ENCODE assay signal across 7 cellular contexts in the genomic region with DNA sequence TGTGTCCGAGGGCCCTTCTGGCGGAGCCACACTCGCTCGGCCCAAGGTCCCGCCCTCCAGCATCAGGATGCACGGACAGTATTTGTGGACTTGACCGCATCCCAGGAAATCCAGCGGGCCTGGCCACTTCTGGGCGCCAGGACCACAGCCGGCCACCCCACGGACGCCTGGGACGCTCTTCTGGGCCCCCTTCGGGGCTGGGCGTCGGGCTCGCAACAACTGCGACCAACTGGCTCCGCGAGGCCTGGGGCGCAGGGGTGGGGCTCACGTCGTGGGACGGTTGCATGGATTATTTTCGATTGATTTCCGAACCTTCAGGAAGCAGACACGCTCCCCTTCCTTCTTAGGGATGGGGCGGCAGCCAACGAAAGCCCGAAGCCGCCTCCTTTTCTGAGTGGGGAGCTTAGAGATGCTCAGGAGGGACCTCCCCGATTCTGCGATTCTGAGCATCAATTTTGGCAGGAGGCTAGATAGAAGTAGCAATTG. TPM values are rescaled to one million over a fixed set of nuclear protein-coding genes. Genes with fewer than 3 reads are reported as not detected.
DNase-seq lines count a peak whose midpoint lies in the region; ATAC-seq and TF ChIP-seq lines count a peak whose summit lies in the region.

No MANE protein-coding gene starts in this region.

- H3K9me3 Mint-ChIP-seq in activated CD8-positive, alpha-beta memory T cell treated with anti-CD3 and anti-CD28 coated beads, Interleukin-2, amount 10 ng/mL, durations not matched to agents 7 days and 5 days (ENCODE audit: low read depth) = no peaks in the 10 kb centered on the region

- peaks cover 33% of the 10 kb centered on the region for H3K36me3 Mint-ChIP-seq in activated CD8-positive, alpha-beta memory T cell treated with anti-CD3 and anti-CD28 coated beads, Interleukin-2, amount 10 ng/mL, durations not matched to agents 7 days and 5 days

- ATAC-seq in GM19372 (IDR thresholded peaks at IDR 0.05; ENCODE audit: low read depth, unreplicated experiment) (peak; percentile 20), HG03159 (IDR thresholded peaks at IDR 0.05; ENCODE audit: unreplicated experiment) (peak; percentile 8)
- peak; percentile 53 for ATAC-seq in activated CD8-positive, alpha-beta memory T cell treated with anti-CD3 and anti-CD28 coated beads, Interleukin-2, amount 10 ng/mL, durations not matched to agents 7 days and 5 days

- H3K27ac Mint-ChIP-seq in activated CD8-positive, alpha-beta memory T cell treated with anti-CD3 and anti-CD28 coated beads, Interleukin-2, amount 10 ng/mL, durations not matched to agents 7 days and 5 days = peak overlapping the region; percentile 96

- peaks cover 26% of the 10 kb centered on the region for H3K27me3 Mint-ChIP-seq in activated CD8-positive, alpha-beta memory T cell treated with anti-CD3 and anti-CD28 coated beads, Interleukin-2, amount 10 ng/mL, durations not matched to agents 7 days and 5 days

- peak overlapping the region; percentile 87 for H3K4me3 ChIP-seq in fibroblast of villous mesenchyme (ENCODE audit: low read depth, low read length)

- CTCF ChIA-PET in activated CD8-positive, alpha-beta memory T cell treated with anti-CD3 and anti-CD28 coated beads, Interleukin-2, amount 10 ng/mL, durations not matched to agents 7 days and 5 days (lab: Charles Lee) = interaction anchor here (4.3 kb wide), 1 partner anchor 14 kb away, joined by 35 read pairs; a partner anchor contains a TSS

- in situ Hi-C loops in ACHN (cut with HindIII; ENCODE audit: low pct_ligation_motif_present, low pct_unique_long_range_greater_than_20kb, low sequenced_read_pairs) = no loop called here

- H3K4me3 Mint-ChIP-seq in activated CD8-positive, alpha-beta memory T cell treated with anti-CD3 and anti-CD28 coated beads, Interleukin-2, amount 10 ng/mL, durations not matched to agents 7 days and 5 days = peak overlapping the region; percentile 93

- TF ChIP-seq CTCF in fibroblast of villous mesenchyme (IDR thresholded peaks at IDR 0.05; ENCODE audit: insufficient read depth, low read depth, low read length) = no peak

- peaks cover 44% of the 10 kb centered on the region for H3K4me1 Mint-ChIP-seq in activated CD8-positive, alpha-beta memory T cell treated with anti-CD3 and anti-CD28 coated beads, Interleukin-2, amount 10 ng/mL, durations not matched to agents 7 days and 5 days

- peak; percentile 55 for DNase-seq in activated CD8-positive, alpha-beta memory T cell treated with anti-CD3 and anti-CD28 coated beads, Interleukin-2, amount 10 ng/mL, durations not matched to agents 7 days and 5 days
- DNase-seq in fibroblast of villous mesenchyme (ENCODE audit: low read depth) (no peak), occipital lobe (lab: John Stamatoyannopoulos, UW) (peak; percentile 61), ACHN (no peak), AML-193 (lab: John Stamatoyannopoulos, UW) (no peak)

RNA-seq across cellular contexts. Expression of a gene that starts 0.5 kb away (rescaled TPM):
- total RNA-seq in activated CD8-positive, alpha-beta memory T cell treated with anti-CD3 and anti-CD28 coated beads, Interleukin-2, amount 10 ng/mL, durations not matched to agents 7 days and 5 days = 10 to 100 TPM; 82.4 to 94.3 TPM
- total RNA-seq in fibroblast of villous mesenchyme (67.6 and 96.3 TPM in 2 replicates), occipital lobe (135 TPM)

RNA-seq across cellular contexts. Expression of a gene that starts 13.6 kb away (rescaled TPM):
- 10 to 100 TPM; 17.2 to 21.7 TPM for total RNA-seq in activated CD8-positive, alpha-beta memory T cell treated with anti-CD3 and anti-CD28 coated beads, Interleukin-2, amount 10 ng/mL, durations not matched to agents 7 days and 5 days
- 28.3 and 41.9 TPM in 2 replicates for total RNA-seq in fibroblast of villous mesenchyme
- 45.7 TPM for total RNA-seq in occipital lobe

Comparison
In these comparisons a context has a peak if more than half of its experiments do, and no peak if none do; other contexts are left out.
1. DNase-seq: peak in activated CD8-positive, alpha-beta memory T cell treated with anti-CD3 and anti-CD28 coated beads, Interleukin-2, amount 10 ng/mL, durations not matched to agents 7 days and 5 days (single experiment) and occipital lobe (single experiment); none in fibroblast of villous mesenchyme (single experiment), ACHN (single experiment) and AML-193 (0 of 2).
2. Peak in every context shown above with its lines, with median percentiles within 50 percentile points of each other: ATAC-seq.